34 cellular contexts compared by ENCODE assay signal in genomic region chr16:8492690-8493089, GRCh38.
"Had no signal": no experiment of that assay in that cellular context is flagged by ENCODE, and none has a peak within 500 bp of the region (broad histone marks: within the 10 kb centered on the region; RNA-seq: fewer than 3 reads in every experiment).

No MANE protein-coding gene starts in this region.

- FAIRE-seq: astrocyte, bronchial epithelial cell had no signal

- H3K4me3 ChIP-seq: adrenal gland, ascending aorta, body of pancreas, breast epithelium, cardiac muscle cell had no signal

- H3K9me3 ChIP-seq: adrenal gland, ascending aorta, body of pancreas, breast epithelium had no signal

- H3K27ac ChIP-seq: adrenal gland, ascending aorta, body of pancreas, brain microvascular endothelial cell, breast epithelium, cardiac muscle cell had no signal

- DNase-seq: activated effector memory CD4-positive, alpha-beta T cell treated with anti-CD3 and anti-CD28 coated beads, Interleukin-2, amount 50 U/mL, for 16 hours; activated effector memory CD4-positive, alpha-beta T cell treated with Interleukin-2 at 50 U/mL for 16 hours; activated gamma-delta T cell; activated gamma-delta T cell treated with Interleukin-2 at 50 U/mL for 16 hours; activated naive CD4-positive, alpha-beta T cell; activated naive CD4-positive, alpha-beta T cell treated with anti-CD3 and anti-CD28 coated beads for 36 hours; activated naive CD4-positive, alpha-beta T cell treated with anti-CD3 and anti-CD28 coated beads, Interleukin-2, amount 10 ng/mL, durations not matched to agents 7 days and 5 days; activated naive CD4-positive, alpha-beta T cell treated with anti-CD3 and anti-CD28 coated beads, Interleukin-2, amount 50 U/mL, for 16 hours; activated naive CD4-positive, alpha-beta T cell treated with Interleukin-2 at 50 U/mL for 16 hours; activated naive CD8-positive, alpha-beta T cell treated with anti-CD3 and anti-CD28 coated beads for 36 hours; activated naive CD8-positive, alpha-beta T cell treated with anti-CD3 and anti-CD28 coated beads, Interleukin-2, amount 10 ng/mL, durations not matched to agents 7 days and 5 days; activated naive CD8-positive, alpha-beta T cell treated with anti-CD3 and anti-CD28 coated beads, Interleukin-2, amount 50 U/mL, for 24 hours; activated T-cell treated with anti-CD3 and anti-CD28 coated beads, Interleukin-2, amount 50 U/mL, for 1 hour; activated T-cell treated with anti-CD3 and anti-CD28 coated beads, Interleukin-2, amount 50 U/mL, for 24 hours; activated T-cell treated with anti-CD3 and anti-CD28 coated beads, Interleukin-2, amount 50 U/mL, for 4 hours; activated T-cell treated with anti-CD3 and anti-CD28 coated beads, Interleukin-2, amount 50 U/mL, for 48 hours; activated T-cell treated with anti-CD3 and anti-CD28 coated beads, Interleukin-2, amount 50 U/mL, for 72 hours; adrenal gland; amniotic stem cell; amygdala; anterior cingulate cortex; aorta; body of pancreas; brain microvascular endothelial cell; caudate nucleus; central memory CD4-positive, alpha-beta T cell; cerebellar nuclear complex had no signal

- H3K27me3 ChIP-seq: adrenal gland, ascending aorta, body of pancreas, brain microvascular endothelial cell had no signal

- ATAC-seq: activated naive CD4-positive, alpha-beta T cell treated with anti-CD3 and anti-CD28 coated beads, Interleukin-2, amount 50 U/mL, for 72 hours; activated naive CD8-positive, alpha-beta T cell treated with anti-CD3 and anti-CD28 coated beads, Interleukin-2, amount 50 U/mL, for 24 hours; activated T-cell treated with anti-CD3 and anti-CD28 coated beads, Interleukin-2, amount 50 U/mL, for 4 hours; activated T-cell treated with anti-CD3 and anti-CD28 coated beads, Interleukin-2, amount 50 U/mL, for 72 hours; activated T-helper 17 cell treated with anti-CD3 and anti-CD28 coated beads, Interleukin-2, amount 50 U/mL, for 72 hours; body of pancreas had no signal

- H3K36me3 ChIP-seq: adrenal gland, ascending aorta, brain microvascular endothelial cell, breast epithelium, cardiac muscle cell had no signal

- H3K4me1 ChIP-seq: adrenal gland, ascending aorta, body of pancreas, breast epithelium had no signal
